1 cellular context compared by ENCODE assay signal in genomic region chr3:123488641-123489347, GRCh38.
TF ChIP-seq lines count a peak whose summit lies in the region.

No MANE protein-coding gene starts in this region.

TF ChIP-seq in K562, 482 proteins besides CTCF, POLR2A, EP300 and RAD21 (continued from another document):
- TF ChIP-seq NFE2L1 (tag; IDR thresholded peaks at IDR 0.05; ENCODE audit: borderline replicate concordance, low read depth) = no peak
- no peak for TF ChIP-seq SRSF9 (IDR thresholded peaks at IDR 0.05; ENCODE audit: borderline replicate concordance, low read depth, low read length)
- TF ChIP-seq MAX (CRISPR knock-in tag; IDR thresholded peaks at IDR 0.05) = no peak
- peak; percentile 19; the same call in 1 of the 2 replicates for TF ChIP-seq MAFG (tag; conservative IDR thresholded peaks at IDR 0.05)
- no peak for TF ChIP-seq TCF7 (IDR thresholded peaks at IDR 0.05; ENCODE audit: borderline replicate concordance)
- no peak for TF ChIP-seq XRCC5 (IDR thresholded peaks at IDR 0.05; ENCODE audit: low read depth, low read length)
